Comparison of ENCODE assay signal across 21 cellular contexts in genomic region chr12:125111403-125111802, GRCh38.
"Had no signal": no experiment of that assay in that cellular context is flagged by ENCODE, and none has a peak within 500 bp of the region (broad histone marks: within the 10 kb centered on the region; RNA-seq: fewer than 3 reads in every experiment).

No MANE protein-coding gene starts in this region.

- H3K27me3 ChIP-seq: body of pancreas, colonic mucosa, hepatocyte, stomach, vagina had no signal

- ATAC-seq: activated CD4-positive, alpha-beta T cell treated with anti-CD3 and anti-CD28 coated beads for 36 hours; body of pancreas; left cardiac atrium; lower lobe of right lung; natural killer cell treated with Interleukin-12 subunit alpha and Interleukin-12 subunit beta and Interleukin-15 and Interleukin-18, amount 100 ng/mL, for 72 hours; sciatic nerve; stimulated activated effector memory CD8-positive, alpha-beta T cell treated with anti-CD3 and anti-CD28 coated beads, Interleukin-12 subunit alpha, Interleukin-12 subunit beta, amount 100 ng/mL, for 72 hours; WTC11 had no signal

- H3K9me3 ChIP-seq: body of pancreas, colonic mucosa, lower lobe of right lung, stomach, vagina had no signal

- DNase-seq: activated CD4-positive, alpha-beta T cell treated with anti-CD3 and anti-CD28 coated beads for 36 hours; activated CD4-positive, alpha-beta T cell treated with anti-CD3 and anti-CD28 coated beads, Interleukin-2, amount 50 U/mL, for 48 hours; amygdala; body of pancreas; caudate nucleus; left cardiac atrium; lower lobe of right lung; stimulated activated CD4-positive, alpha-beta T cell treated with anti-CD3 and anti-CD28 coated beads, Interleukin-4, amount 100 ng/mL, for 24 hours; stomach; T-helper 2 cell; trophoblast cell had no signal

- H3K36me3 ChIP-seq: colonic mucosa had no signal

- H2AFZ ChIP-seq: hepatocyte, parathyroid adenoma had no signal

- H3K4me2 ChIP-seq: hepatocyte, smooth muscle cell had no signal

- H3K4me3 ChIP-seq: body of pancreas, colonic mucosa, hepatocyte, lower lobe of right lung, smooth muscle cell, stomach, vagina had no signal

- H3K9ac ChIP-seq: parathyroid adenoma had no signal

- H3K4me1 ChIP-seq: body of pancreas, lower lobe of right lung, parathyroid adenoma had no signal

- H3K79me2 ChIP-seq: hepatocyte, parathyroid adenoma had no signal

- H3K27ac ChIP-seq: body of pancreas, hepatocyte, lower lobe of right lung, parathyroid adenoma, stomach, vagina had no signal

- FAIRE-seq: islet of Langerhans had no signal
